In the genomic region with DNA sequence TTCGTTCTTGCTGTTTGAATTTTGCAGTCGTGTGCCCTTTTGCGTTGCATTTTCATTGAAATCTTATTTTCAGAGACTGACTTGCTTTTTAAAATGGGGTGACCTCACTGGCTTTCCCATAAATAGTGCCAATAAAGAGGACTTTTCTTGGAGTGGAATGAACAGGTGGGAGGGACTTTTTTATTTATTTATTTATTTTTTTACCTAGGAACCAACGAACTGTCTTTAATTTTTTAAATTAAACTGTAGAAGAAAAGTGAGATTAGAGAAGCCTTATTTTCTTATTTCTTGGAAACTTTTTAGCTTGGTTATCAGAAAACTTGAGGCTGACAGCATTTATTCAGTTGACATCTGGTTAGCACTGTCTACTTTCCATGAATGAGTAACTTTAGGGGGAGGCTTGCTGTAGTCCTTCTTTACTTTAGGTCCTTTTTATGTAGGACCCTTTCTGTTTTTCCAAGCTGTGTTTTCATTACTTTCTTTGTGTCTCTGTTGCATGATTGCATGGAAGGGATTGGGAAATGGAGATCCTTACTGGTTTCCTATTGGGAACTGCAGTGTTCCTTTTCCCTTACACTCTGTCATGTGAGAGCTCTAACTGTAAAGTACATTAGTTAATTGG, we compare ENCODE assay signal across 8 cellular contexts. TPM values are rescaled to one million over a fixed set of nuclear protein-coding genes. Genes with fewer than 3 reads are reported as not detected.
DNase-seq lines count a peak whose midpoint lies in the region; ATAC-seq and TF ChIP-seq lines count a peak whose summit lies in the region.

No MANE protein-coding gene starts in this region.

- H3K4me1 ChIP-seq in PC-3 (ENCODE audit: insufficient read depth, low read length) (peaks cover 20% of the 10 kb centered on the region), esophagus muscularis mucosa (peaks cover 15 to 40% (median 33%) of the 10 kb centered on the region in 4 donors), prostate gland (replicated peaks) (no peaks in the 10 kb centered on the region)

- TF ChIP-seq POLR2A in esophagus muscularis mucosa (IDR thresholded peaks at IDR 0.05; ENCODE audit: low read depth) (no peak), prostate gland (IDR thresholded peaks at IDR 0.05) (no peak)

- POLR2A ChIA-PET in PC-3 (lab: Charles Lee; ENCODE audit: unreplicated experiment) = no interaction called here

- H3K36me3 ChIP-seq in PC-3 (ENCODE audit: low read depth, low read length) = no peaks in the 10 kb centered on the region
- no peaks in the 10 kb centered on the region for H3K36me3 ChIP-seq in esophagus muscularis mucosa
- no peaks in the 10 kb centered on the region for H3K36me3 ChIP-seq in prostate gland

- H3F3A ChIP-seq in PC-3 (ENCODE audit: low read length, unreplicated experiment) = no peaks in the 10 kb centered on the region

- H3K9ac ChIP-seq in PC-3 (ENCODE audit: low read length) = no peak overlapping the region

- DNase-seq in PC-3 (no peak), esophagus muscularis mucosa (ENCODE audit: extremely low spot score) (no peak), prostate gland (ENCODE audit: low spot score) (no peak), midbrain (lab: John Stamatoyannopoulos, UW) (no peak), hippocampal formation (lab: John Stamatoyannopoulos, UW) (no peak), H4 (ENCODE audit: low spot score) (no peak)

- no peak for TF ChIP-seq EP300 in esophagus muscularis mucosa (IDR thresholded peaks at IDR 0.05)

- H3K9me3 ChIP-seq in PC-3 (ENCODE audit: low read length) (no peaks in the 10 kb centered on the region), esophagus muscularis mucosa (no peaks in the 10 kb centered on the region), prostate gland (no peaks in the 10 kb centered on the region)

- CTCF ChIA-PET in PC-3 (lab: Charles Lee) = no interaction called here

- no peak for TF ChIP-seq CTCF in PC-3 (conservative IDR thresholded peaks at IDR 0.05; ENCODE audit: low read depth, low read length)
- TF ChIP-seq CTCF in esophagus muscularis mucosa (IDR thresholded peaks at IDR 0.05) = no peak
- TF ChIP-seq CTCF in prostate gland (IDR thresholded peaks at IDR 0.05) = no peak

- H3K9me2 ChIP-seq in PC-3 (replicated peaks; ENCODE audit: low read length) = no peaks in the 10 kb centered on the region

- H3K79me2 ChIP-seq in PC-3 (ENCODE audit: low read length) = peaks cover 13% of the 10 kb centered on the region

- H3K27me3 ChIP-seq in PC-3 (ENCODE audit: low read length) (peaks cover 30% of the 10 kb centered on the region), esophagus muscularis mucosa (peaks cover 0 to 10% (median 0%) of the 10 kb centered on the region in 4 donors), prostate gland (replicated peaks; ENCODE audit: insufficient read depth) (no peaks in the 10 kb centered on the region)

- intact Hi-C loops in PC-3 (cut with micrococcal nuclease) (loop anchor here (5.0 kb wide), 1 partner anchor 107 kb away; no protein-coding TSS in a partner anchor), esophagus muscularis mucosa (cut with DNase I) (loop anchor here (10.0 kb wide), 1 partner anchor 374 kb away; a partner anchor contains a TSS), prostate gland (cut with DNase I) (no loop called here)

- no peak overlapping the region for H3K27ac ChIP-seq in PC-3 (ENCODE audit: low read length)
- peak overlapping the region in 1 of 4 donors; percentile 68 for H3K27ac ChIP-seq in esophagus muscularis mucosa (replicated peaks in 1 of 4)
- H3K27ac ChIP-seq in prostate gland = no peak overlapping the region

- peak overlapping the region; percentile 92 for H3K4me3 ChIP-seq in GM08714 (ENCODE audit: low read length)
- H3K4me3 ChIP-seq in PC-3 (ENCODE audit: low read length) = peak overlapping the region; percentile 81
- H3K4me3 ChIP-seq in esophagus muscularis mucosa = peak overlapping the region; percentile 70 to 85 (median 82)
- peak overlapping the region; percentile 73 to 83 for H3K4me3 ChIP-seq in prostate gland

- ATAC-seq in PC-3 = no peak
- no peak for ATAC-seq in HG02973 (IDR thresholded peaks at IDR 0.05; ENCODE audit: unreplicated experiment)

- peak overlapping the region; percentile 85 for H2AFZ ChIP-seq in PC-3 (ENCODE audit: low read length)

- WGBS in esophagus muscularis mucosa = 0% methylated on average over 4 of the region's 4 CpGs
- 2% methylated on average over 4 of the region's 4 CpGs for WGBS in prostate gland

- H3K4me2 ChIP-seq in PC-3 (ENCODE audit: low read length) = peak overlapping the region; percentile 85

- TSS peak; percentile 36 for BruUV-seq in PC-3 (replicated peaks; lab: Mats Ljungman, UMichigan)

- no peaks in the 10 kb centered on the region for H4K20me1 ChIP-seq in PC-3 (ENCODE audit: low read length)

RNA-seq across cellular contexts. Expression of a gene that starts 1.7 kb away (rescaled TPM):
- 5.0 and 12.7 TPM in 2 replicates for total RNA-seq in PC-3 (2014; rRNA removed)
- total RNA-seq in esophagus muscularis mucosa = 10 to 100 TPM in 2 of 4 donors, 1 to 10 TPM in 2; 7.1 to 12.3 (median 9.7) TPM
- 100 to 1,000 TPM in 1 of 2 donors, 1 to 10 TPM in 1; 9.6 to 132 TPM for total RNA-seq in prostate gland
- 1.4 and 2.4 TPM in 2 replicates for total RNA-seq in H4 (2014; rRNA removed; shearing (Covaris generic))
